ENCODE assay signal across 1 cellular context in the genomic region with DNA sequence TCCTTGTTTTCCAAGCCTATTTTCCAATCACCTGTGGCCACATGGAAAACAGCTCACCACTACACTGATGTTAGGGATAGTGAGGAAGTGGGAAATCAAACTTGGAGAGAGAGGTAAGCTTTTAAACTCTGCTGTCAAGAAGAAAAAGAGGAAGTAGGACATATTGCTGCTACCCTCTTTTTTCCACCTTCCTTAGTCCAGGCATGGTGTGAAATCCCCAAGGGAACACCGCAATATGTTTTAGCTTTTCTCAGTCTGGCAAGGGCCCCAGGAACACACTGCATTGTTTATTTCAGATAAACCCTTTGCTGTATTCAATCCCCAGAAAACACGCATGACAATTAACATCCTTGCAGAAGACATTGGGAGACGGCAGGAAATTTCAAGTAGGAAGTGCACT.
TF ChIP-seq lines count a peak whose summit lies in the region.

No MANE protein-coding gene starts in this region.

TF ChIP-seq in H1, 55 proteins besides CTCF, POLR2A, EP300 and RAD21:
- TF ChIP-seq TEAD4 (IDR thresholded peaks at IDR 0.05; ENCODE audit: low read depth, low read length): no peak
